12 cellular contexts compared by ENCODE assay signal in genomic region chr4:47002593-47002992, GRCh38. TPM values are rescaled to one million over a fixed set of nuclear protein-coding genes. Genes with fewer than 3 reads are reported as not detected.
A peak's percentile ranks its signal among the peaks of the same experiment; 100 is the strongest.
DNase-seq lines count a peak whose midpoint lies in the region; ATAC-seq, FAIRE-seq and TF ChIP-seq lines count a peak whose summit lies in the region.
"Had no signal": no experiment of that assay in that cellular context is flagged by ENCODE, and none has a peak within 500 bp of the region (broad histone marks: within the 10 kb centered on the region; RNA-seq: fewer than 3 reads in every experiment).

No MANE protein-coding gene starts in this region.

- H3K36me3 ChIP-seq in Karpas-422 (ENCODE audit: insufficient read depth, low read length) (no peaks in the 10 kb centered on the region), GM12878 (ENCODE audit: control insufficient read depth in 2 of 2, insufficient read depth in 2 of 2, low read length in 1 of 2) (no peaks in the 10 kb centered on the region), osteoblast (ENCODE audit: insufficient read depth, low read length) (no peaks in the 10 kb centered on the region)
- H3K36me3 ChIP-seq: HAP-1, tibial nerve had no signal

- RAD21 ChIA-PET in GM12878 (lab: Charles Lee; ENCODE audit: unreplicated experiment) = interaction anchor here (0.8 to 1.5 kb wide), 4 partner anchors 34 to 70 kb away, joined by 3 to 5 read pairs (median 4); no protein-coding TSS in a partner anchor

- H3K9me2 ChIP-seq in Karpas-422 (replicated peaks; ENCODE audit: insufficient read depth, low read length) = no peaks in the 10 kb centered on the region

- H3K9me3 ChIP-seq in Karpas-422 (ENCODE audit: low read length) (no peaks in the 10 kb centered on the region), GM12878 (replicated peaks; ENCODE audit: control insufficient read depth, insufficient read depth, low read length) (no peaks in the 10 kb centered on the region), osteoblast (ENCODE audit: low read depth, low read length) (no peaks in the 10 kb centered on the region)
- H3K9me3 ChIP-seq: HAP-1, tibial nerve had no signal

- POLR2A ChIA-PET in GM12878 (lab: Charles Lee) = interaction anchor here (1.1 kb wide), 1 partner anchor 26 kb away, joined by 8 read pairs; no protein-coding TSS in a partner anchor

- no peak overlapping the region for H3K9ac ChIP-seq in Karpas-422 (ENCODE audit: low read length)
- H3K9ac ChIP-seq in GM12878 (ENCODE audit: control insufficient read depth, insufficient read depth, low read length) = no peak overlapping the region

- in situ Hi-C loops in GM12878 (cut with MboI) = no loop called here

- ATAC-seq in GM12878 = peak; percentile 73
- ATAC-seq in GM18502 (IDR thresholded peaks at IDR 0.05; ENCODE audit: poor library complexity, unreplicated experiment) = no peak
- ATAC-seq: WTC11 had no signal

- H3K27ac ChIP-seq in Karpas-422 (ENCODE audit: low read length) (no peak overlapping the region), GM12878 (ENCODE audit: control insufficient read depth, insufficient read depth) (no peak overlapping the region), osteoblast (ENCODE audit: low read depth, low read length) (no peak overlapping the region), substantia nigra (ENCODE audit: low read depth, low read length, poor library complexity, severe bottlenecking) (no peak overlapping the region)
- H3K27ac ChIP-seq: tibial nerve had no signal

- no peaks in the 10 kb centered on the region for H3K27me3 ChIP-seq in Karpas-422 (ENCODE audit: low read length)
- H3K27me3 ChIP-seq in GM12878 (replicated peaks in 1 of 2; ENCODE audit: control insufficient read depth in 2 of 2, insufficient read depth in 2 of 2, low read length in 1 of 2) = no peaks in the 10 kb centered on the region
- no peaks in the 10 kb centered on the region for H3K27me3 ChIP-seq in osteoblast (ENCODE audit: insufficient read depth, low read length)
- H3K27me3 ChIP-seq: tibial nerve had no signal

- no peaks in the 10 kb centered on the region for H4K20me1 ChIP-seq in Karpas-422 (ENCODE audit: insufficient read depth, low read depth, low read length)
- no peaks in the 10 kb centered on the region for H4K20me1 ChIP-seq in GM12878 (ENCODE audit: control insufficient read depth, insufficient read depth)
- no peaks in the 10 kb centered on the region for H4K20me1 ChIP-seq in osteoblast (ENCODE audit: insufficient read depth, low read length)

- peak; percentile 74 for TF ChIP-seq RAD21 in GM12878 (IDR thresholded peaks at IDR 0.05; ENCODE audit: insufficient read depth, low read depth, low read length)

- TF ChIP-seq CTCF in GM12878 (IDR thresholded peaks at IDR 0.05 in 2 of 3, conservative IDR thresholded peaks at IDR 0.05 in 1 of 3; ENCODE audit: control insufficient read depth in 2 of 3, extremely low read depth in 1 of 3, insufficient read depth in 1 of 3, low read depth in 3 of 3, low read length in 3 of 3) = peak in 2 of 3 experiments; percentile 32 to 40; a peak in 3 of 6 replicates
- peak; percentile 64 for TF ChIP-seq CTCF in osteoblast (IDR thresholded peaks at IDR 0.05; ENCODE audit: extremely low read depth, low read depth, low read length)

- CTCF ChIA-PET in GM12878 (lab: Yijun Ruan, JAX) = interaction anchor here (0.6 to 1.7 kb wide), 6 partner anchors 13 to 65 kb away, joined by 3 to 5 read pairs (median 4); no protein-coding TSS in a partner anchor

- SMC1A ChIA-PET in GM12878 (lab: Charles Lee; ENCODE audit: uncharacterized antibody, unreplicated experiment) = interaction anchor here (0.9 to 2.0 kb wide), 6 partner anchors 14 to 120 kb away, joined by 3 to 12 read pairs (median 5); no protein-coding TSS in a partner anchor

- H3K4me3 ChIP-seq in Karpas-422 (ENCODE audit: low read length) = no peak overlapping the region
- no peak overlapping the region for H3K4me3 ChIP-seq in GM12878
- H3K4me3 ChIP-seq in osteoblast (ENCODE audit: insufficient read depth, low read length) = no peak overlapping the region
- H3K4me3 ChIP-seq: HAP-1, tibial nerve had no signal

- no peak overlapping the region for H3K4me2 ChIP-seq in Karpas-422 (ENCODE audit: low read depth, low read length, poor library complexity, severe bottlenecking)
- no peak overlapping the region for H3K4me2 ChIP-seq in GM12878 (ENCODE audit: control insufficient read depth, insufficient read depth)
- H3K4me2 ChIP-seq in osteoblast (ENCODE audit: insufficient read depth, low read length) = no peak overlapping the region

- no peak for FAIRE-seq in GM12878 (lab: Jason Lieb, UNC)

- no peak for TF ChIP-seq EP300 in GM12878 (IDR thresholded peaks at IDR 0.05; ENCODE audit: borderline replicate concordance in 1 of 2, control insufficient read depth in 1 of 2, low read depth in 2 of 2, low read length in 2 of 2)

- no peaks in the 10 kb centered on the region for H3K4me1 ChIP-seq in Karpas-422 (ENCODE audit: low read length)
- no peaks in the 10 kb centered on the region for H3K4me1 ChIP-seq in GM12878 (ENCODE audit: control insufficient read depth, insufficient read depth, low read length)
- no peaks in the 10 kb centered on the region for H3K4me1 ChIP-seq in osteoblast (ENCODE audit: insufficient read depth, low read length)
- H3K4me1 ChIP-seq: HAP-1, tibial nerve had no signal

- TF ChIP-seq POLR2A in GM12878 (IDR thresholded peaks at IDR 0.05; ENCODE audit: low read depth, low read length) = no peak

- intact Hi-C loops in GM12878 (cut with micrococcal nuclease; ENCODE audit: unreplicated experiment) = loop anchor here (1.0 kb wide), 1 partner anchor 70 kb away; no protein-coding TSS in a partner anchor

- 12% methylated on average over 1 of the region's 1 CpG for WGBS in GM12878 (ENCODE audit: insufficient coverage, insufficient replicate concordance, low lambda C conversion rate, missing lambda C conversion rate)

- DNase-seq in NCI-H82 (lab: John Stamatoyannopoulos, UW) = peak; percentile 1
- DNase-seq in NCI-H82 treated with DMSO at 0.1 percent for 48 hours (lab: John Stamatoyannopoulos, UW; ENCODE audit: unreplicated experiment) = no peak
- peak; percentile 46 for DNase-seq in Karpas-422
- DNase-seq in GM12878 (ENCODE audit: low read depth, low spot score) = no peak
- peak; percentile 79 for DNase-seq in osteoblast (ENCODE audit: insufficient read length, low spot score, missing footprints)
- DNase-seq in substantia nigra (lab: John Stamatoyannopoulos, UW) = no peak
- DNase-seq in NCI-H187 (lab: John Stamatoyannopoulos, UW) = no peak
- DNase-seq: stimulated activated CD4-positive, alpha-beta T cell treated with anti-CD3 and anti-CD28 coated beads, Interleukin-2, amount 100 ng/mL, for 24 hours had no signal

- no peak overlapping the region for H2AFZ ChIP-seq in Karpas-422 (ENCODE audit: low read length)
- no peak overlapping the region for H2AFZ ChIP-seq in GM12878 (ENCODE audit: control insufficient read depth, low read depth, low read length)
- H2AFZ ChIP-seq in osteoblast (ENCODE audit: low read length) = no peak overlapping the region

- no TSS peak for BruUV-seq in GM12878 (replicated peaks; lab: Mats Ljungman, UMichigan)

- H3K79me2 ChIP-seq in Karpas-422 (ENCODE audit: low read length) = no peaks in the 10 kb centered on the region
- H3K79me2 ChIP-seq in GM12878 (ENCODE audit: control insufficient read depth, insufficient read depth, low read length) = no peaks in the 10 kb centered on the region
- H3K79me2 ChIP-seq in osteoblast (ENCODE audit: insufficient read depth, low read length) = no peaks in the 10 kb centered on the region

TF ChIP-seq in GM12878, 131 proteins besides CTCF, POLR2A, EP300 and RAD21 (continues in another document):
- TF ChIP-seq SMC3 (IDR thresholded peaks at IDR 0.05; ENCODE audit: borderline replicate concordance, low read length) (peak; percentile 54; the same call in 1 of the 2 replicates), PAX5 (IDR thresholded peaks at IDR 0.05; ENCODE audit: borderline replicate concordance, low read depth, low read length) (no peak)

RNA-seq across cellular contexts. Expression of gene GABRA4, which starts 9.2 kb away (rescaled TPM):
- not detected in 2 replicates for total RNA-seq in Karpas-422 (2014; rRNA removed; shearing (Covaris generic); ENCODE audit: low replicate concordance)
- total RNA-seq in GM12878 (2013; cell fraction: nucleolus; rRNA removed) = 1.1 and 1.4 TPM in 2 replicates
- total RNA-seq in GM12878 (2014; rRNA removed) = 0.65 and 1.1 TPM in 2 replicates
- 0.64 and 1.0 TPM in 2 replicates for total RNA-seq in GM12878 (2014; rRNA removed; fragmentation: Illumina TruSeq; extraction: Trizol)
- 1.1 and 1.4 TPM in 2 replicates for total RNA-seq in GM12878 (2021)
- 0.21 TPM for polyA plus RNA-seq in GM12878 (2011; ENCODE audit: low read depth)
- polyA plus RNA-seq in GM12878 (2011; rRNA removed) = 14.6 and 18.9 TPM in 2 replicates
- 8.7 and 11.4 TPM in 2 replicates for polyA plus RNA-seq in GM12878 (2011; cell fraction: cytosol; rRNA removed)
- 12.5 and 13.5 TPM in 2 replicates for polyA plus RNA-seq in GM12878 (2011; cell fraction: nucleus; rRNA removed)
- polyA plus RNA-seq in GM12878 (2012) = 0.16 and 0.22 TPM in 2 replicates
- 1.1 and 1.2 TPM in 2 replicates for polyA plus RNA-seq in GM12878 (2014; fragmentation: Illumina TruSeq; extraction: Trizol)
- polyA plus RNA-seq in GM12878 (2014; fragmentation: Nextera tagmentation; extraction: Ambion mirVana) = 1 to 10 TPM; 1.3 to 2.4 TPM
- polyA plus RNA-seq in GM12878 (2014; rRNA removed) = 0.69 and 1.7 TPM in 2 replicates
- polyA plus RNA-seq in GM12878 (2016; fragmentation: Nextera tagmentation; extraction: Ambion mirVana) = under 1 TPM; 0.86 to 0.87 TPM
- 19.2 and 21.1 TPM in 2 replicates for polyA minus RNA-seq in GM12878 (2011; rRNA and poly(A)+ RNA removed)
- 4.7 and 7.4 TPM in 2 replicates for polyA minus RNA-seq in GM12878 (2011; cell fraction: cytosol; rRNA and poly(A)+ RNA removed)
- 16.3 and 25.0 TPM in 2 replicates for polyA minus RNA-seq in GM12878 (2011; cell fraction: nucleus; rRNA and poly(A)+ RNA removed)
- under 0.01 TPM in 1 of 2 replicates, not detected in the other for total RNA-seq in osteoblast

RNA-seq across cellular contexts. Expression of gene GABRB1, which starts 28.8 kb away (rescaled TPM):
- total RNA-seq in Karpas-422 (2014; rRNA removed; shearing (Covaris generic); ENCODE audit: low replicate concordance) = not detected in 2 replicates
- total RNA-seq in GM12878 (2013; cell fraction: nucleolus; rRNA removed) = 0.54 and 1.1 TPM in 2 replicates
- total RNA-seq in GM12878 (2014; rRNA removed) (not detected in 2 replicates), GM12878 (2014; rRNA removed; fragmentation: Illumina TruSeq; extraction: Trizol) (0.13 TPM in 1 of 2 replicates, not detected in the other), GM12878 (2021) (not detected in 2 replicates), osteoblast (not detected in 2 replicates)
- not detected for polyA plus RNA-seq in GM12878 (2011; ENCODE audit: low read depth)
- polyA plus RNA-seq in GM12878 (2011; rRNA removed) (0.68 and 0.92 TPM in 2 replicates), GM12878 (2014; fragmentation: Illumina TruSeq; extraction: Trizol) (not detected in 2 replicates), GM12878 (2014; fragmentation: Nextera tagmentation; extraction: Ambion mirVana) (not detected), GM12878 (2014; rRNA removed) (0.10 TPM in 1 of 2 replicates, not detected in the other), GM12878 (2016; fragmentation: Nextera tagmentation; extraction: Ambion mirVana) (not detected)
- 0.54 and 0.77 TPM in 2 replicates for polyA plus RNA-seq in GM12878 (2011; cell fraction: cytosol; rRNA removed)
- 2.0 and 2.5 TPM in 2 replicates for polyA plus RNA-seq in GM12878 (2011; cell fraction: nucleus; rRNA removed)
- not detected in 2 replicates for polyA plus RNA-seq in GM12878 (2012)
- polyA minus RNA-seq in GM12878 (2011; rRNA and poly(A)+ RNA removed) = 0.95 and 3.4 TPM in 2 replicates
- polyA minus RNA-seq in GM12878 (2011; cell fraction: cytosol; rRNA and poly(A)+ RNA removed) = 1.2 and 1.6 TPM in 2 replicates
- 4.4 and 7.7 TPM in 2 replicates for polyA minus RNA-seq in GM12878 (2011; cell fraction: nucleus; rRNA and poly(A)+ RNA removed)
- total RNA-seq: tibial nerve had no signal

Comparison
In these comparisons a context has a peak if more than half of its experiments do, and no peak if none do; other contexts are left out.
1. DNase-seq: peak in NCI-H82 (single experiment), Karpas-422 (single experiment) and osteoblast (single experiment); none in NCI-H82 treated with DMSO at 0.1 percent for 48 hours (single experiment), GM12878 (single experiment), substantia nigra (0 of 49) and NCI-H187 (0 of 2).